Comparison of ENCODE assay signal across 21 cellular contexts in genomic region chr13:41751277-41751676, GRCh38.
DNase-seq lines count a peak whose midpoint lies in the region; ATAC-seq, FAIRE-seq and TF ChIP-seq lines count a peak whose summit lies in the region.
"Had no signal": no experiment of that assay in that cellular context is flagged by ENCODE, and none has a peak within 500 bp of the region (broad histone marks: within the 10 kb centered on the region; RNA-seq: fewer than 3 reads in every experiment).

No MANE protein-coding gene starts in this region.

- H3K27me3 Mint-ChIP-seq in astrocyte (ENCODE audit: low read depth, unreplicated experiment) (no peaks in the 10 kb centered on the region), T-helper 17 cell (no peaks in the 10 kb centered on the region)
- H3K27me3 Mint-ChIP-seq: naive B cell; stimulated activated memory B cell treated with anti-CD40 and anti-IgM and Interleukin-4, amounts not matched to agents 10 μg/mL and 1 μg/mL and 100 μg/mL, for 72 hours had no signal

- ATAC-seq in omental fat pad (ENCODE audit: low FRiP score) (peak; percentile 94), T-helper 17 cell (no peak)
- ATAC-seq: stimulated activated memory B cell treated with anti-CD40 and anti-IgM and Interleukin-4, amounts not matched to agents 10 μg/mL and 1 μg/mL and 100 μg/mL, for 72 hours had no signal

- H3K4me3 ChIP-seq in astrocyte (ENCODE audit: insufficient read depth, low read depth, low read length) = no peak overlapping the region
- no peak overlapping the region for H3K4me3 ChIP-seq in foreskin fibroblast (ENCODE audit: low read depth in 1 of 2, low read length in 2 of 2)

- peaks cover 23% of the 10 kb centered on the region for H3K36me3 Mint-ChIP-seq in astrocyte (ENCODE audit: low read depth, unreplicated experiment)
- H3K36me3 Mint-ChIP-seq in T-helper 17 cell (ENCODE audit: low read depth) = peaks cover 13% of the 10 kb centered on the region

- H3K4me2 ChIP-seq in astrocyte (ENCODE audit: low read length) = no peak overlapping the region

- H3K9me3 ChIP-seq in astrocyte (ENCODE audit: insufficient read depth, low read depth, low read length) = no peaks in the 10 kb centered on the region
- no peaks in the 10 kb centered on the region for H3K9me3 ChIP-seq in T-helper 17 cell (ENCODE audit: control insufficient read depth, low read length, poor library complexity, severe bottlenecking)

- H3K9ac ChIP-seq in astrocyte (ENCODE audit: low read length) = no peak overlapping the region

- no peaks in the 10 kb centered on the region for H3K36me3 ChIP-seq in astrocyte (ENCODE audit: insufficient read depth, low read length)

- FAIRE-seq in astrocyte (lab: Jason Lieb, UNC) = no peak
- FAIRE-seq: H1, keratinocyte, TTC549 had no signal

- no peaks in the 10 kb centered on the region for H4K20me1 ChIP-seq in astrocyte (ENCODE audit: insufficient read depth, low read length)

- no peaks in the 10 kb centered on the region for H3K4me1 ChIP-seq in astrocyte (ENCODE audit: insufficient read depth, low read length)

- H3K27ac ChIP-seq in astrocyte (ENCODE audit: low read depth, low read length) = no peak overlapping the region
- H3K27ac ChIP-seq: C4-2B had no signal

- no peak overlapping the region for H3K27ac Mint-ChIP-seq in astrocyte (ENCODE audit: unreplicated experiment)
- H3K27ac Mint-ChIP-seq in T-helper 17 cell = no peak overlapping the region
- H3K27ac Mint-ChIP-seq: stimulated activated memory B cell treated with anti-CD40 and anti-IgM and Interleukin-4, amounts not matched to agents 10 μg/mL and 1 μg/mL and 100 μg/mL, for 72 hours had no signal

- H3K4me3 Mint-ChIP-seq in astrocyte (ENCODE audit: unreplicated experiment) (no peak overlapping the region), T-helper 17 cell (no peak overlapping the region)
- H3K4me3 Mint-ChIP-seq: naive B cell; stimulated activated memory B cell treated with anti-CD40 and anti-IgM and Interleukin-4, amounts not matched to agents 10 μg/mL and 1 μg/mL and 100 μg/mL, for 72 hours had no signal

- no peaks in the 10 kb centered on the region for H3K27me3 ChIP-seq in astrocyte (ENCODE audit: insufficient read depth, low read length)

- H3K4me1 Mint-ChIP-seq in astrocyte (ENCODE audit: low read depth, unreplicated experiment) = peaks cover 2% of the 10 kb centered on the region
- H3K4me1 Mint-ChIP-seq in T-helper 17 cell = no peaks in the 10 kb centered on the region
- H3K4me1 Mint-ChIP-seq: naive B cell had no signal

- H2AFZ ChIP-seq in astrocyte (ENCODE audit: low read depth, low read length) = no peak overlapping the region

- TF ChIP-seq CTCF in astrocyte (IDR thresholded peaks at IDR 0.05; ENCODE audit: insufficient read depth, low read depth, low read length) = no peak
- TF ChIP-seq CTCF in foreskin fibroblast (IDR thresholded peaks at IDR 0.05; ENCODE audit: low read depth, low read length) = no peak
- TF ChIP-seq CTCF in omental fat pad (IDR thresholded peaks at IDR 0.05) = no peak

- peak; percentile 1 for DNase-seq in EL
- DNase-seq in astrocyte (ENCODE audit: low read depth) = peak; percentile 63
- peak; percentile 12 to 44 for DNase-seq in foreskin fibroblast
- no peak for DNase-seq in omental fat pad (ENCODE audit: low spot score)
- no peak for DNase-seq in NCI-H128 (lab: John Stamatoyannopoulos, UW; ENCODE audit: unreplicated experiment)
- no peak for DNase-seq in NCI-H510A treated with DMSO at 0.1 percent for 48 hours (lab: John Stamatoyannopoulos, UW)
- DNase-seq in NCI-H774 (lab: John Stamatoyannopoulos, UW) = no peak
- DNase-seq in T-helper 17 cell = no peak
- DNase-seq: activated naive CD4-positive, alpha-beta T cell treated with Interleukin-2 at 50 U/mL for 16 hours; dermis blood vessel endothelial cell; foreskin melanocyte; Karpas-422; naive B cell; NCI-H187 treated with DMSO at 0.1 percent for 48 hours; NCI-H82; stimulated activated CD4-positive, alpha-beta T cell treated with anti-CD3 and anti-CD28 coated beads, Interleukin-4, amount 100 ng/mL, for 4 hours had no signal

- peaks cover 19% of the 10 kb centered on the region for H3K9me3 Mint-ChIP-seq in astrocyte (ENCODE audit: unreplicated experiment)

- H3K79me2 ChIP-seq in astrocyte (ENCODE audit: insufficient read depth, low read length) = no peaks in the 10 kb centered on the region

Comparison
In these comparisons a context has a peak if more than half of its experiments do, and no peak if none do; other contexts are left out.
1. DNase-seq: peak in EL (single experiment), astrocyte (single experiment) and foreskin fibroblast (2 of 2); none in omental fat pad (single experiment), NCI-H128 (single experiment), NCI-H510A treated with DMSO at 0.1 percent for 48 hours (single experiment), NCI-H774 (single experiment) and T-helper 17 cell (0 of 3).